23 cellular contexts compared by ENCODE assay signal in the genomic region with DNA sequence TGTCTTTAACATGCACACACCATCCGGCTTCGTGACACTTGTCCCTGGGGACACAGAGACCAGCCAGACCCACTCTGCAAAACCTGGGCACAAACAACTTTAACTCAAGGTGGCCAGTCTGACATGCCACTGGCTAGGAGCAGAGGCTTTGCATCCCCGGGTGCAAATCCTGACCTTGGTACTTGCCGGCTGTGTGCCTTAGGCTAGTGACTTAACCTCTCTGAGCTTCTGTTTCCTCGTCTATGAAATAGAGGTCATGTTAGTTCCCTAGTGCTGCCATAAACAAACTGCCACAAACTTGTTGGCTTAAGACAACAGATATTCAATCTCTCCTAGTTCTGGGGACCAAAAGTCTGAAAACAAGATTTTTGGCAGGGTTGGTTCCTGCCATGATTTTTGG.
DNase-seq lines count a peak whose midpoint lies in the region; ATAC-seq and TF ChIP-seq lines count a peak whose summit lies in the region.
"Had no signal": no experiment of that assay in that cellular context is flagged by ENCODE, and none has a peak within 500 bp of the region (broad histone marks: within the 10 kb centered on the region; RNA-seq: fewer than 3 reads in every experiment).

No MANE protein-coding gene starts in this region.

- peak overlapping the region; percentile 85 for H3K27ac Mint-ChIP-seq in neural crest cell (ENCODE audit: unreplicated experiment)
- H3K27ac Mint-ChIP-seq: activated CD4-positive, alpha-beta T cell treated with anti-CD3 and anti-CD28 coated beads for 36 hours; CD4-positive, alpha-beta T cell; naive thymus-derived CD4-positive, alpha-beta T cell; stimulated activated memory B cell treated with anti-CD40 and anti-IgM and Interleukin-4, amounts not matched to agents 10 μg/mL and 1 μg/mL and 100 μg/mL, for 72 hours; T-helper 1 cell treated with Interleukin-12 subunit alpha and Interleukin-12 subunit beta and Interleukin-4 antibody, amounts not matched to agents 30 μg/mL and 1 μg/mL, for 36 hours had no signal

- no peaks in the 10 kb centered on the region for H3K9me3 ChIP-seq in heart left ventricle
- H3K9me3 ChIP-seq in esophagus muscularis mucosa, result no peaks in the 10 kb centered on the region
- H3K9me3 ChIP-seq in upper lobe of left lung, result no peaks in the 10 kb centered on the region
- no peaks in the 10 kb centered on the region for H3K9me3 ChIP-seq in uterus
- H3K9me3 ChIP-seq: thoracic aorta had no signal

- TF ChIP-seq EP300 in esophagus muscularis mucosa (IDR thresholded peaks at IDR 0.05) (no peak), upper lobe of left lung (IDR thresholded peaks at IDR 0.05) (no peak)

- DNase-seq in heart left ventricle (no peak), left cardiac atrium (no peak), esophagus muscularis mucosa (ENCODE audit: extremely low spot score) (no peak), neural crest cell (ENCODE audit: low read depth, low spot score) (no peak), upper lobe of left lung (no peak), uterus (no peak), cerebellum (ENCODE audit: low spot score) (no peak), EL (no peak)
- DNase-seq: 8988T; activated CD4-positive, alpha-beta T cell treated with anti-CD3 and anti-CD28 coated beads for 36 hours; activated naive CD4-positive, alpha-beta T cell; activated T-cell treated with anti-CD3 and anti-CD28 coated beads, Interleukin-2, amount 50 U/mL, for 4 hours; CD4-positive, alpha-beta T cell; Kasumi-1; MV-4-11; naive thymus-derived CD4-positive, alpha-beta T cell; NCI-H1694; NCI-H2171; NCI-H524 treated with DMSO at 0.1 percent for 48 hours; stimulated activated CD4-positive, alpha-beta T cell treated with anti-CD3 and anti-CD28 coated beads, Interleukin-4, amount 100 ng/mL, for 1 hour had no signal

- no peaks in the 10 kb centered on the region for H3K36me3 ChIP-seq in heart left ventricle
- H3K36me3 ChIP-seq in esophagus muscularis mucosa, result no peaks in the 10 kb centered on the region
- H3K36me3 ChIP-seq in upper lobe of left lung, result no peaks in the 10 kb centered on the region
- H3K36me3 ChIP-seq in uterus, result no peaks in the 10 kb centered on the region
- H3K36me3 ChIP-seq: thoracic aorta had no signal

- no peak for TF ChIP-seq POLR2A in heart left ventricle (IDR thresholded peaks at IDR 0.05)
- TF ChIP-seq POLR2A in esophagus muscularis mucosa (IDR thresholded peaks at IDR 0.05; ENCODE audit: low read depth), result no peak
- TF ChIP-seq POLR2A in upper lobe of left lung (IDR thresholded peaks at IDR 0.05), result no peak
- TF ChIP-seq POLR2A in uterus (IDR thresholded peaks at IDR 0.05), result no peak

- no peaks in the 10 kb centered on the region for H3K27me3 Mint-ChIP-seq in neural crest cell (ENCODE audit: low read depth)

- no peaks in the 10 kb centered on the region for H3K36me3 Mint-ChIP-seq in neural crest cell (ENCODE audit: low read depth)
- H3K36me3 Mint-ChIP-seq: stimulated activated memory B cell treated with anti-CD40 and anti-IgM and Interleukin-4, amounts not matched to agents 10 μg/mL and 1 μg/mL and 100 μg/mL, for 72 hours had no signal

- TF ChIP-seq CTCF in heart left ventricle (IDR thresholded peaks at IDR 0.05) (no peak), esophagus muscularis mucosa (IDR thresholded peaks at IDR 0.05) (no peak), neural crest cell (conservative IDR thresholded peaks at IDR 0.05) (no peak), upper lobe of left lung (IDR thresholded peaks at IDR 0.05) (no peak), uterus (IDR thresholded peaks at IDR 0.05) (no peak)

- H3K27me3 ChIP-seq in heart left ventricle (peaks cover 0 to 27% (median 0%) of the 10 kb centered on the region in 9 donors), esophagus muscularis mucosa (no peaks in the 10 kb centered on the region), upper lobe of left lung (no peaks in the 10 kb centered on the region), uterus (no peaks in the 10 kb centered on the region)

- peaks cover 70% of the 10 kb centered on the region for H3K4me1 Mint-ChIP-seq in neural crest cell
- H3K4me1 Mint-ChIP-seq: activated CD4-positive, alpha-beta T cell treated with anti-CD3 and anti-CD28 coated beads for 36 hours had no signal

- H3K4me3 Mint-ChIP-seq in neural crest cell, result no peak overlapping the region
- H3K4me3 Mint-ChIP-seq: activated CD4-positive, alpha-beta T cell treated with anti-CD3 and anti-CD28 coated beads for 36 hours; activated T-cell treated with anti-CD3 and anti-CD28 coated beads, Interleukin-2, amount 50 U/mL, for 4 hours; CD4-positive, alpha-beta T cell; naive thymus-derived CD4-positive, alpha-beta T cell; stimulated activated memory B cell treated with anti-CD40 and anti-IgM and Interleukin-4, amounts not matched to agents 10 μg/mL and 1 μg/mL and 100 μg/mL, for 72 hours; T-helper 1 cell treated with Interleukin-12 subunit alpha and Interleukin-12 subunit beta and Interleukin-4 antibody, amounts not matched to agents 30 μg/mL and 1 μg/mL, for 36 hours had no signal

- ATAC-seq in heart left ventricle (no peak), left cardiac atrium (no peak), upper lobe of left lung (ENCODE audit: low FRiP score in 2 of 2) (no peak)
- ATAC-seq: activated CD4-positive, alpha-beta T cell treated with anti-CD3 and anti-CD28 coated beads for 36 hours; activated T-cell treated with anti-CD3 and anti-CD28 coated beads, Interleukin-2, amount 50 U/mL, for 4 hours; naive thymus-derived CD4-positive, alpha-beta T cell; stimulated activated memory B cell treated with anti-CD40 and anti-IgM and Interleukin-4, amounts not matched to agents 10 μg/mL and 1 μg/mL and 100 μg/mL, for 72 hours had no signal

- H3K4me1 ChIP-seq in heart left ventricle (peaks cover 0 to 38% (median 23%) of the 10 kb centered on the region in 12 donors), esophagus muscularis mucosa (peaks cover 21 to 41% (median 38%) of the 10 kb centered on the region in 4 donors), upper lobe of left lung (peaks cover 19 to 30% (median 24%) of the 10 kb centered on the region in 4 donors), uterus (no peaks in the 10 kb centered on the region)

- 59 to 78% (median 71%) methylated on average over 3 to 5 of the region's 5 CpGs for WGBS in heart left ventricle, 4 donors
- 85% methylated on average over 5 of the region's 5 CpGs for WGBS in esophagus muscularis mucosa
- 74 to 84% methylated on average over 5 of the region's 5 CpGs for WGBS in upper lobe of left lung, 2 donors

- intact Hi-C loops in heart left ventricle (cut with DNase I), result loop anchor here in 4 of 10 donors (5.0 to 10.0 kb wide), 3 partner anchors 46 to 57 kb away; a partner anchor contains a TSS
- intact Hi-C loops in left cardiac atrium (cut with DNase I), result no loop called here
- intact Hi-C loops in esophagus muscularis mucosa (cut with DNase I), result no loop called here
- intact Hi-C loops in uterus (cut with DNase I; ENCODE audit: low total_unique reads), result no loop called here

- no peaks in the 10 kb centered on the region for H3K9me3 Mint-ChIP-seq in neural crest cell
- H3K9me3 Mint-ChIP-seq: activated T-cell treated with anti-CD3 and anti-CD28 coated beads, Interleukin-2, amount 50 U/mL, for 4 hours; CD4-positive, alpha-beta T cell; stimulated activated memory B cell treated with anti-CD40 and anti-IgM and Interleukin-4, amounts not matched to agents 10 μg/mL and 1 μg/mL and 100 μg/mL, for 72 hours; T-helper 1 cell treated with Interleukin-12 subunit alpha and Interleukin-12 subunit beta and Interleukin-4 antibody, amounts not matched to agents 30 μg/mL and 1 μg/mL, for 36 hours had no signal

- no peak overlapping the region for H3K4me3 ChIP-seq in heart left ventricle
- H3K4me3 ChIP-seq in esophagus muscularis mucosa, result no peak overlapping the region
- no peak overlapping the region for H3K4me3 ChIP-seq in upper lobe of left lung
- no peak overlapping the region for H3K4me3 ChIP-seq in uterus
- H3K4me3 ChIP-seq: thoracic aorta had no signal

- H3K27ac ChIP-seq in heart left ventricle (peak overlapping the region in 10 of 12 donors; percentile 61 to 90 (median 82)), esophagus muscularis mucosa (replicated peaks in 1 of 4) (peak overlapping the region; percentile 44 to 66 (median 50)), upper lobe of left lung (peak overlapping the region; percentile 54 to 84 (median 80)), uterus (no peak overlapping the region)
- H3K27ac ChIP-seq: thoracic aorta had no signal

Comparison
In these comparisons a context has a peak if more than half of its experiments do, and no peak if none do; other contexts are left out.
1. H3K27ac ChIP-seq: peak in heart left ventricle (10 of 12), esophagus muscularis mucosa (4 of 4) and upper lobe of left lung (4 of 4); none in uterus (0 of 2).